In genomic region chr4:82125170-82125862, GRCh38 we compare ENCODE assay signal across 25 cellular contexts.
"Had no signal": no experiment of that assay in that cellular context is flagged by ENCODE, and none has a peak within 500 bp of the region (broad histone marks: within the 10 kb centered on the region; RNA-seq: fewer than 3 reads in every experiment).

No MANE protein-coding gene starts in this region.

- ATAC-seq: activated CD8-positive, alpha-beta T cell treated with anti-CD3 and anti-CD28 coated beads, Interleukin-2, amount 10 ng/mL, durations not matched to agents 7 days and 5 days; esophagus mucosa; left lung; naive thymus-derived CD8-positive, alpha-beta T cell; psoas muscle; right cardiac atrium had no signal

- H3K27me3 ChIP-seq: adrenal gland, ascending aorta, brain microvascular endothelial cell, left lung, neutrophil, ovary, stomach, suprapubic skin, tibial nerve had no signal

- H3K4me1 ChIP-seq: adrenal gland, ascending aorta, left lung, psoas muscle, stomach, suprapubic skin, tibial nerve had no signal

- H3K4me3 Mint-ChIP-seq: activated CD8-positive, alpha-beta T cell treated with anti-CD3 and anti-CD28 coated beads, Interleukin-2, amount 10 ng/mL, durations not matched to agents 7 days and 5 days; activated naive CD8-positive, alpha-beta T cell; mesothelial cell of epicardium; naive thymus-derived CD8-positive, alpha-beta T cell had no signal

- H3K4me3 ChIP-seq: adrenal gland, ascending aorta, left lung, ovary, psoas muscle, stomach, suprapubic skin, tibial nerve had no signal

- H3K36me3 ChIP-seq: adrenal gland, ascending aorta, brain microvascular endothelial cell, left lung, neutrophil, ovary, stomach, suprapubic skin, tibial nerve had no signal

- H3K27ac ChIP-seq: adrenal gland, ascending aorta, brain microvascular endothelial cell, left lung, neutrophil, ovary, psoas muscle, stomach, suprapubic skin, tibial nerve had no signal

- DNase-seq: activated CD4-positive, alpha-beta T cell treated with anti-CD3 and anti-CD28 coated beads for 1 hour; activated CD4-positive, alpha-beta T cell treated with anti-CD3 and anti-CD28 coated beads, Interleukin-2, amount 50 U/mL, for 1 hour; activated CD8-positive, alpha-beta T cell treated with anti-CD3 and anti-CD28 coated beads, Interleukin-2, amount 10 ng/mL, durations not matched to agents 7 days and 5 days; activated gamma-delta T cell treated with Interleukin-2 at 50 U/mL for 16 hours; adrenal gland; brain microvascular endothelial cell; caudate nucleus; effector memory CD4-positive, alpha-beta T cell; hippocampal formation; kidney glomerular epithelial cell; left lung; naive thymus-derived CD8-positive, alpha-beta T cell; ovary; psoas muscle; right cardiac atrium; stimulated activated CD4-positive, alpha-beta T cell treated with anti-CD3 and anti-CD28 coated beads, Interleukin-12 subunit alpha, Interleukin-12 subunit beta, amount 100 ng/mL, for 4 hours; stimulated activated CD4-positive, alpha-beta T cell treated with anti-CD3 and anti-CD28 coated beads, Interleukin-4, amount 100 ng/mL, for 4 hours; stomach had no signal

- H3K27ac Mint-ChIP-seq: activated CD8-positive, alpha-beta T cell treated with anti-CD3 and anti-CD28 coated beads, Interleukin-2, amount 10 ng/mL, durations not matched to agents 7 days and 5 days; activated naive CD8-positive, alpha-beta T cell; mesothelial cell of epicardium had no signal

- H3K9me3 ChIP-seq: adrenal gland, ascending aorta, left lung, neutrophil, ovary, psoas muscle, stomach, suprapubic skin, tibial nerve had no signal

- H3K36me3 Mint-ChIP-seq: activated naive CD8-positive, alpha-beta T cell; mesothelial cell of epicardium; naive thymus-derived CD8-positive, alpha-beta T cell had no signal
